ENCODE assay signal across 17 cellular contexts in the genomic region with DNA sequence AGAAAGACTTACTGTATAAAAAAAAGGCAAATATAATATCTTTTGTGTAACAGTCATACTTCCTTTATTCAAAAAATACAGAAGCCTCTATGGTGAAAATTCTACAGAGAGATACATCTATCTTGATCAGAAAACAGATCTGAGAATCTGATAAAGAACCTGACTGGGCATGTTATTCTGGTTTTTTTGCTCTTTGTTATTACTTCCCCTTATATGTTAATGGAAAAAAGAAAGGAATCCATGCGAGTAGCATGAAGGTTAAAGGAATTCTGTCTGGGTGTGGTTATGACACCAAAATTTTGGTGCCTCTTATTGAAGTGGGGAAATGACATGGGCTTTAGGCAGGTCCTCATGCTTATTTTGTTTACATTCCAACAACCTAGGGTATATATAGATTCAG.
DNase-seq lines count a peak whose midpoint lies in the region; ATAC-seq and TF ChIP-seq lines count a peak whose summit lies in the region.
"Had no signal": no experiment of that assay in that cellular context is flagged by ENCODE, and none has a peak within 500 bp of the region (broad histone marks: within the 10 kb centered on the region; RNA-seq: fewer than 3 reads in every experiment).

No MANE protein-coding gene starts in this region.

- WGBS in trophoblast cell (ENCODE audit: extremely low coverage, insufficient coverage, insufficient read length) = no CpG with 5 or more reads among the region's 1 CpG

- H3K27ac ChIP-seq in PC-3 (ENCODE audit: low read length) = no peak overlapping the region
- H3K27ac ChIP-seq in trophoblast cell (ENCODE audit: low read depth, low read length) = no peak overlapping the region
- H3K27ac ChIP-seq: 22Rv1; A549; BLaER1 treated with 17β-estradiol and CSF1 and Interleukin-3, amounts not matched to agents 10 nM and 100 nM; C4-2B had no signal

- CTCF ChIA-PET in Calu3 (lab: Charles Lee) = no interaction called here
- CTCF ChIA-PET in PC-3 (lab: Charles Lee) = no interaction called here
- CTCF ChIA-PET in activated CD4-positive, alpha-beta memory T cell treated with anti-CD3 and anti-CD28 coated beads, Interleukin-2, amount 10 ng/mL, durations not matched to agents 7 days and 5 days (lab: Charles Lee) = no interaction called here

- H3K9ac ChIP-seq in PC-3 (ENCODE audit: low read length) (no peak overlapping the region), trophoblast cell (ENCODE audit: low read length) (no peak overlapping the region)
- H3K9ac ChIP-seq: BLaER1 treated with 17β-estradiol and CSF1 and Interleukin-3, amounts not matched to agents 10 nM and 100 nM had no signal

- H3F3A ChIP-seq in PC-3 (ENCODE audit: low read length, unreplicated experiment) = peaks cover 5% of the 10 kb centered on the region

- H3K36me3 ChIP-seq in PC-3 (ENCODE audit: low read depth, low read length) (no peaks in the 10 kb centered on the region), trophoblast cell (ENCODE audit: control insufficient read depth in 1 of 2, insufficient read depth in 2 of 2, low read length in 2 of 2) (no peaks in the 10 kb centered on the region)
- H3K36me3 ChIP-seq: BLaER1 treated with 17β-estradiol and CSF1 and Interleukin-3, amounts not matched to agents 10 nM and 100 nM had no signal

- no peak overlapping the region for H2BK12ac ChIP-seq in trophoblast cell (ENCODE audit: low read length)

- H3K4me1 ChIP-seq in PC-3 (ENCODE audit: insufficient read depth, low read length) (peaks cover 30% of the 10 kb centered on the region), trophoblast cell (ENCODE audit: control insufficient read depth in 1 of 2, insufficient read depth in 2 of 2, low read length in 2 of 2) (no peaks in the 10 kb centered on the region)
- H3K4me1 ChIP-seq: A549, Caco-2 had no signal

- TF ChIP-seq CTCF in Calu3 (IDR thresholded peaks at IDR 0.05; ENCODE audit: unreplicated experiment) (no peak), PC-3 (conservative IDR thresholded peaks at IDR 0.05; ENCODE audit: low read depth, low read length) (no peak)

- no TSS peak for BruUV-seq in Calu3 (replicated peaks; lab: Mats Ljungman, UMichigan)
- no TSS peak for BruUV-seq in PC-3 (replicated peaks; lab: Mats Ljungman, UMichigan)

- no peak overlapping the region for H2BK120ac ChIP-seq in trophoblast cell (ENCODE audit: insufficient read depth, low read length, poor library complexity)

- H3K9me3 ChIP-seq in PC-3 (ENCODE audit: low read length) (no peaks in the 10 kb centered on the region), trophoblast cell (ENCODE audit: insufficient read depth, low read depth, low read length) (no peaks in the 10 kb centered on the region)
- H3K9me3 ChIP-seq: A549; BLaER1 treated with 17β-estradiol and CSF1 and Interleukin-3, amounts not matched to agents 10 nM and 100 nM; Caco-2 had no signal

- DNase-seq in Calu3 = no peak
- DNase-seq in PC-3 = peak; percentile 59
- peak; percentile 3 to 94 for DNase-seq in trophoblast cell
- no peak for DNase-seq in activated CD4-positive, alpha-beta memory T cell treated with anti-CD3 and anti-CD28 coated beads, Interleukin-2, amount 10 ng/mL, durations not matched to agents 7 days and 5 days
- no peak for DNase-seq in cortex of kidney (lab: John Stamatoyannopoulos, UW)
- DNase-seq: AML-193; Caco-2; CD4-positive, alpha-beta T cell; CD8-positive, alpha-beta T cell; DMS79 treated with DMSO at 0.1 percent for 48 hours; GF-D8 had no signal

- no peak overlapping the region for H3K4me3 Mint-ChIP-seq in Calu3 (ENCODE audit: low read depth, unreplicated experiment)
- H3K4me3 Mint-ChIP-seq in activated CD4-positive, alpha-beta memory T cell treated with anti-CD3 and anti-CD28 coated beads, Interleukin-2, amount 10 ng/mL, durations not matched to agents 7 days and 5 days = no peak overlapping the region
- H3K4me3 Mint-ChIP-seq: B cell; CD4-positive, alpha-beta T cell; CD8-positive, alpha-beta T cell had no signal

- H3K27me3 ChIP-seq in PC-3 (ENCODE audit: low read length) = no peaks in the 10 kb centered on the region
- no peaks in the 10 kb centered on the region for H3K27me3 ChIP-seq in trophoblast cell (ENCODE audit: insufficient read depth, low read length)
- H3K27me3 ChIP-seq: BLaER1 treated with 17β-estradiol and CSF1 and Interleukin-3, amounts not matched to agents 10 nM and 100 nM had no signal

- no peak overlapping the region for H4K12ac ChIP-seq in trophoblast cell (ENCODE audit: low read depth, low read length)

- intact Hi-C loops in Calu3 (cut with micrococcal nuclease; ENCODE audit: unreplicated experiment) = no loop called here
- intact Hi-C loops in PC-3 (cut with micrococcal nuclease) = no loop called here

- no peaks in the 10 kb centered on the region for H3K36me3 Mint-ChIP-seq in Calu3 (ENCODE audit: insufficient read depth, unreplicated experiment)
- no peaks in the 10 kb centered on the region for H3K36me3 Mint-ChIP-seq in activated CD4-positive, alpha-beta memory T cell treated with anti-CD3 and anti-CD28 coated beads, Interleukin-2, amount 10 ng/mL, durations not matched to agents 7 days and 5 days (ENCODE audit: low read depth)
- H3K36me3 Mint-ChIP-seq: CD8-positive, alpha-beta T cell had no signal

- H2AK5ac ChIP-seq in trophoblast cell (ENCODE audit: low read length) = no peak overlapping the region

- no peaks in the 10 kb centered on the region for H3K79me1 ChIP-seq in trophoblast cell (ENCODE audit: low read length)

- no peak overlapping the region for H3K14ac ChIP-seq in trophoblast cell (ENCODE audit: low read length)

- H4K8ac ChIP-seq in trophoblast cell (ENCODE audit: low read depth, low read length) = no peak overlapping the region

- no peak overlapping the region for H4K91ac ChIP-seq in trophoblast cell (ENCODE audit: low read depth, low read length)

- H3K9me2 ChIP-seq in PC-3 (replicated peaks; ENCODE audit: low read length) = no peaks in the 10 kb centered on the region

- H3K79me2 ChIP-seq in PC-3 (ENCODE audit: low read length) = no peaks in the 10 kb centered on the region
- no peaks in the 10 kb centered on the region for H3K79me2 ChIP-seq in trophoblast cell (ENCODE audit: control insufficient read depth, insufficient read depth, low read length, poor library complexity)

- no peak overlapping the region for H2AFZ ChIP-seq in PC-3 (ENCODE audit: low read length)
- H2AFZ ChIP-seq in trophoblast cell (ENCODE audit: insufficient read depth, low read length, poor library complexity) = no peak overlapping the region

- POLR2A ChIA-PET in PC-3 (lab: Charles Lee; ENCODE audit: unreplicated experiment) = no interaction called here
- POLR2A ChIA-PET in activated CD4-positive, alpha-beta memory T cell treated with anti-CD3 and anti-CD28 coated beads, Interleukin-2, amount 10 ng/mL, durations not matched to agents 7 days and 5 days (lab: Charles Lee) = no interaction called here

- H3K23ac ChIP-seq in trophoblast cell (ENCODE audit: low read length) = no peak overlapping the region

- H3K18ac ChIP-seq in trophoblast cell (ENCODE audit: low read length) = no peak overlapping the region

- H3K27ac Mint-ChIP-seq in Calu3 (ENCODE audit: unreplicated experiment) = peak overlapping the region; percentile 15
- H3K27ac Mint-ChIP-seq in activated CD4-positive, alpha-beta memory T cell treated with anti-CD3 and anti-CD28 coated beads, Interleukin-2, amount 10 ng/mL, durations not matched to agents 7 days and 5 days = no peak overlapping the region
- H3K27ac Mint-ChIP-seq: B cell; CD4-positive, alpha-beta T cell; CD8-positive, alpha-beta T cell had no signal

- no peak overlapping the region for H2BK5ac ChIP-seq in trophoblast cell (ENCODE audit: low read depth, low read length, poor library complexity)

- no peaks in the 10 kb centered on the region for H3K27me3 Mint-ChIP-seq in Calu3 (ENCODE audit: unreplicated experiment)
- no peaks in the 10 kb centered on the region for H3K27me3 Mint-ChIP-seq in activated CD4-positive, alpha-beta memory T cell treated with anti-CD3 and anti-CD28 coated beads, Interleukin-2, amount 10 ng/mL, durations not matched to agents 7 days and 5 days
- H3K27me3 Mint-ChIP-seq: B cell; CD4-positive, alpha-beta T cell had no signal

- H3K4me1 Mint-ChIP-seq in Calu3 (ENCODE audit: low read depth, unreplicated experiment) = peaks cover 38% of the 10 kb centered on the region
- H3K4me1 Mint-ChIP-seq in activated CD4-positive, alpha-beta memory T cell treated with anti-CD3 and anti-CD28 coated beads, Interleukin-2, amount 10 ng/mL, durations not matched to agents 7 days and 5 days = no peaks in the 10 kb centered on the region
- H3K4me1 Mint-ChIP-seq: B cell had no signal

- H3K4ac ChIP-seq in trophoblast cell (ENCODE audit: low read depth, low read length) = no peak overlapping the region

- H3K4me2 ChIP-seq in PC-3 (ENCODE audit: low read length) (peak overlapping the region; percentile 15; the same call in 1 of the 2 replicates), trophoblast cell (ENCODE audit: low read length) (no peak overlapping the region)
- H3K4me2 ChIP-seq: A549; BLaER1 treated with 17β-estradiol and CSF1 and Interleukin-3, amounts not matched to agents 10 nM and 100 nM had no signal

- ATAC-seq in PC-3 (no peak), HG03442 (IDR thresholded peaks at IDR 0.05; ENCODE audit: unreplicated experiment) (no peak)
- ATAC-seq: A549; CD8-positive, alpha-beta T cell had no signal

- H3K4me3 ChIP-seq in PC-3 (ENCODE audit: low read length) (no peak overlapping the region), trophoblast cell (ENCODE audit: low read depth, low read length) (no peak overlapping the region)
- H3K4me3 ChIP-seq: A549; BLaER1 treated with 17β-estradiol and CSF1 and Interleukin-3, amounts not matched to agents 10 nM and 100 nM had no signal

- no peaks in the 10 kb centered on the region for H3K9me3 Mint-ChIP-seq in Calu3 (ENCODE audit: low read depth, unreplicated experiment)
- H3K9me3 Mint-ChIP-seq in activated CD4-positive, alpha-beta memory T cell treated with anti-CD3 and anti-CD28 coated beads, Interleukin-2, amount 10 ng/mL, durations not matched to agents 7 days and 5 days = peaks cover 3% of the 10 kb centered on the region

- H4K20me1 ChIP-seq in PC-3 (ENCODE audit: low read length) = no peaks in the 10 kb centered on the region
- H4K20me1 ChIP-seq: BLaER1 treated with 17β-estradiol and CSF1 and Interleukin-3, amounts not matched to agents 10 nM and 100 nM had no signal

Comparison
In these comparisons a context has a peak if more than half of its experiments do, and no peak if none do; other contexts are left out.
1. DNase-seq: peak in PC-3 (single experiment) and trophoblast cell (2 of 2); none in Calu3 (single experiment), activated CD4-positive, alpha-beta memory T cell treated with anti-CD3 and anti-CD28 coated beads, Interleukin-2, amount 10 ng/mL, durations not matched to agents 7 days and 5 days (single experiment) and cortex of kidney (single experiment).